Comparison of ENCODE assay signal across 25 cellular contexts in the genomic region with DNA sequence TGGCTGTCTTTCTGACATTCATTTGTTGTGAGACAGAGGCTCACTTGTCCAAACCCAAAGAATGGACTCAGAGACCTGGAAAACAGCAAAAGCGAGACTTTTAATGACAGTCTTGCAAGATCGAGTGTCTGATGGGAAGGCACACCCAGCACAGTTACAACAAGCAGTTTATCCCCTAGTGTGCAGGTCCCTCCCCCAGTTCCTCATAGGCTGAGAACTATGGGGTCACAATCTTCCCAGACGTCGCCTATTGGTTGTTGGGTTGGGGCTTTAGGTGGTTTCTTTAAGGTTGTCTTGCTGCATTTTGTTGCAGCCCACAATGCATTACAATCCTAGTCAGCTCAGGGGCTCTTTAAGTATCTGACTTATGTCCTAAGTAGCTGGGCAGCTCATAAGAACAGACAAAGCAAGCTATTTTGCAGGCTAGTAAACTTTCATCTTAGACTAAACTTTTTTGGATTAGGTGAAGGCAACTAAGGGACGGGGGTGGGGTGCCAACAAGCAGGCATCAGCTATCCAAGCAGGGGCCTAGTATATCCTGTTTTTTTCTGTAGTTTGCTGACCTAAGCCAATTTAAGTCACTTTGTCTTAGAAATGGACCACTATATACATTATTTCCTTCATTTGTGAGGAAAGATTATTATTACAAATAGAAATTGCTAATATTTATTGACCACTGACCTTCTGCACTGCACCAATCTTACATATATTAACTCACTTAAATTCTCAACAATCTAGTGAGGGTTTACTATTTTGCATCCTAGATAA.
"Had no signal": no experiment of that assay in that cellular context is flagged by ENCODE, and none has a peak within 500 bp of the region (broad histone marks: within the 10 kb centered on the region; RNA-seq: fewer than 3 reads in every experiment).

No MANE protein-coding gene starts in this region.

- ATAC-seq: gastroesophageal sphincter; left cardiac atrium; lower lobe of right lung; natural killer cell treated with Interleukin-12 subunit alpha and Interleukin-12 subunit beta and Interleukin-15 and Interleukin-18, amount 100 ng/mL, for 72 hours; psoas muscle; sciatic nerve had no signal

- H3K9me3 ChIP-seq: colonic mucosa, esophagus squamous epithelium, gastroesophageal sphincter, left ventricle myocardium inferior, lower lobe of right lung, psoas muscle, stomach, thoracic aorta, transverse colon, uterus had no signal

- H3K4me3 Mint-ChIP-seq: immature natural killer cell; memory B cell; natural killer cell treated with Interleukin-12 subunit alpha and Interleukin-12 subunit beta and Interleukin-15 and Interleukin-18, amount 100 ng/mL, for 72 hours had no signal

- H3K36me3 Mint-ChIP-seq: immature natural killer cell; memory B cell; natural killer cell treated with Interleukin-12 subunit alpha and Interleukin-12 subunit beta and Interleukin-15 and Interleukin-18, amount 100 ng/mL, for 72 hours had no signal

- H3K4me1 Mint-ChIP-seq: immature natural killer cell, memory B cell had no signal

- H3K27ac ChIP-seq: colonic mucosa, esophagus squamous epithelium, gastroesophageal sphincter, left ventricle myocardium inferior, lower lobe of right lung, psoas muscle, stomach, thoracic aorta, transverse colon, uterus had no signal

- H3K27ac Mint-ChIP-seq: immature natural killer cell; memory B cell; natural killer cell treated with Interleukin-12 subunit alpha and Interleukin-12 subunit beta and Interleukin-15 and Interleukin-18, amount 100 ng/mL, for 72 hours had no signal

- H3K9me3 Mint-ChIP-seq: memory B cell; natural killer cell treated with Interleukin-12 subunit alpha and Interleukin-12 subunit beta and Interleukin-15 and Interleukin-18, amount 100 ng/mL, for 72 hours had no signal

- DNase-seq: colonic mucosa; dermis blood vessel endothelial cell; esophagus squamous epithelium; foreskin fibroblast; glutamatergic neuron; immature natural killer cell; kidney; left cardiac atrium; left ventricle myocardium inferior; lower lobe of right lung; midbrain; psoas muscle; retina; stimulated activated CD4-positive, alpha-beta T cell treated with anti-CD3 and anti-CD28 coated beads, Interleukin-2, amount 100 ng/mL, for 24 hours; stimulated activated CD4-positive, alpha-beta T cell treated with anti-CD3 and anti-CD28 coated beads, Interleukin-4, amount 100 ng/mL, for 4 hours; stimulated activated naive CD4-positive, alpha-beta T cell; stomach; substantia nigra; transverse colon; uterus had no signal

- H3K27me3 ChIP-seq: colonic mucosa, esophagus squamous epithelium, gastroesophageal sphincter, uterus had no signal

- H3K4me3 ChIP-seq: colonic mucosa, esophagus squamous epithelium, gastroesophageal sphincter, left ventricle myocardium inferior, lower lobe of right lung, psoas muscle, stomach, thoracic aorta, transverse colon, uterus had no signal

- H3K4me1 ChIP-seq: colonic mucosa, gastroesophageal sphincter, psoas muscle, stomach, transverse colon, uterus had no signal

- H3K36me3 ChIP-seq: colonic mucosa, esophagus squamous epithelium, gastroesophageal sphincter, left ventricle myocardium inferior, lower lobe of right lung, stomach, thoracic aorta, transverse colon, uterus had no signal
